In the genomic region with DNA sequence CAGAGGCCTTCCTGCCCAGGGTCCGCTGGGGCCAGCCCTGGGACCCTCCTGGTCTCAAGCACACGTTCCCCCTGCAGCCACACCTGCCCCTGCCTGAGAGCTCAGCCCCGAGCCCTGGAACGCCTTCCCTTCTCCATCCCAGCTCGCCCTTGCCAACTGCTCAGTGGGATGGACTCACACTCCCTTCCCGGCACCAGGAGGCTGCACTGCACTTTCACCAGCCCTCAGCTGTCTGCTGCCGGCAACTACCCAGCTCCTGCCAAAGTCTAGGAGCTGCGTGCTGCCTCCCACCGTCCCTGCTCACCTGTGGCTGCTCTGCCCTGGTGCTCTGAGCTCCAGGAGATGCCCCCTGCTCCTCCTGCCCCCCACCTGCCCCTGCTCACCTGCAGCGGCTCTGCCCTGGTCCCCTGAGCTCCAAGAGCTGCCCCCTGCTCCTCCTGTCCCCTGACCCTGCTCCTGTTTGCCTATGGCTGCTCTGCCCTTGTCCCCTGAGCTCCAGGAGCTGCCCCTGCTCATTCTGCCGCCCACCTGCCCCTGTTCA, we compare ENCODE assay signal across 6 cellular contexts.
DNase-seq lines count a peak whose midpoint lies in the region; ATAC-seq and TF ChIP-seq lines count a peak whose summit lies in the region.
"Not testable (repeated sequence)": the region's sequence is repeated elsewhere in the genome, so short reads cannot be mapped to it uniquely, and the experiment has no call there.

No MANE protein-coding gene starts in this region.

- H3K9me3 Mint-ChIP-seq in naive B cell; stimulated activated naive B cell treated with anti-CD40 and anti-IgM and Interleukin-4, amounts not matched to agents 10 μg/mL and 1 μg/mL and 100 μg/mL, for 72 hours: not testable (repeated sequence)

- H3K36me3 ChIP-seq in GM06990 (ENCODE audit: control insufficient read depth, insufficient read depth, low read length); MM.1S (replicated peaks; ENCODE audit: insufficient read depth, low read length); SU-DHL-6 (ENCODE audit: low read length): not testable (repeated sequence)

- not testable (repeated sequence) for H4K20me1 ChIP-seq in MM.1S (ENCODE audit: insufficient read depth, low read length); SU-DHL-6 (ENCODE audit: low read depth, low read length)

- peak overlapping the region in 5 of 6 donors; percentile 76 to 98 (median 88) for H3K27ac Mint-ChIP-seq in naive B cell
- peak overlapping the region; percentile 99 for H3K27ac Mint-ChIP-seq in stimulated activated naive B cell treated with anti-CD40 and anti-IgM and Interleukin-4, amounts not matched to agents 10 μg/mL and 1 μg/mL and 100 μg/mL, for 72 hours

- not testable (repeated sequence) for H3F3A ChIP-seq in MM.1S (ENCODE audit: insufficient read depth, low read length); SU-DHL-6 (ENCODE audit: insufficient read depth)

- peak overlapping the region; percentile 52; the same call in 1 of the 2 replicates for H3K27ac ChIP-seq in MM.1S (ENCODE audit: low read length)
- H3K27ac ChIP-seq in SU-DHL-6 (ENCODE audit: low read depth, low read length), result peak overlapping the region; percentile 97

- H3K9me3 ChIP-seq in MM.1S (replicated peaks; ENCODE audit: insufficient read depth, low read length); SU-DHL-6 (ENCODE audit: insufficient read depth, low read length): not testable (repeated sequence)

- H3K4me3 ChIP-seq in GM06990 (replicated peaks; ENCODE audit: low read depth, low read length), result peak overlapping the region; percentile 50
- not testable (repeated sequence) for H3K4me3 ChIP-seq in MM.1S (ENCODE audit: low read length); SU-DHL-6 (ENCODE audit: insufficient read depth, low read length, poor library complexity, severe bottlenecking)

- not testable (repeated sequence) for H2AFZ ChIP-seq in MM.1S (ENCODE audit: low read length); SU-DHL-6 (ENCODE audit: low read depth, low read length, severe bottlenecking)

- H3K4me1 Mint-ChIP-seq in naive B cell, result peaks cover 54 to 59% (median 58%) of the 10 kb centered on the region in 3 donors
- peaks cover 61 to 84% of the 10 kb centered on the region in 2 donors for H3K4me1 Mint-ChIP-seq in stimulated activated naive B cell treated with anti-CD40 and anti-IgM and Interleukin-4, amounts not matched to agents 10 μg/mL and 1 μg/mL and 100 μg/mL, for 72 hours

- H3K4me3 Mint-ChIP-seq in naive B cell, result peak overlapping the region; percentile 62 to 98 (median 93)
- H3K4me3 Mint-ChIP-seq in stimulated activated naive B cell treated with anti-CD40 and anti-IgM and Interleukin-4, amounts not matched to agents 10 μg/mL and 1 μg/mL and 100 μg/mL, for 72 hours, result peak overlapping the region; percentile 96

- not testable (repeated sequence) for H3K27me3 Mint-ChIP-seq in naive B cell
- H3K27me3 Mint-ChIP-seq in stimulated activated naive B cell treated with anti-CD40 and anti-IgM and Interleukin-4, amounts not matched to agents 10 μg/mL and 1 μg/mL and 100 μg/mL, for 72 hours, result peaks cover 14 to 33% of the 10 kb centered on the region in 2 donors

- H3K4me2 ChIP-seq in MM.1S (ENCODE audit: low read depth, low read length); SU-DHL-6 (ENCODE audit: low read depth, low read length, poor library complexity, severe bottlenecking): not testable (repeated sequence)

- not testable (repeated sequence) for H3K79me2 ChIP-seq in MM.1S (ENCODE audit: low read length)
- peaks cover 19% of the 10 kb centered on the region for H3K79me2 ChIP-seq in SU-DHL-6 (ENCODE audit: insufficient read depth, low read length)

- H3K27me3 ChIP-seq in GM06990 (replicated peaks; ENCODE audit: control insufficient read depth, insufficient read depth, low read length); MM.1S (replicated peaks; ENCODE audit: insufficient read depth, low read length); SU-DHL-6 (ENCODE audit: low read length): not testable (repeated sequence)

- H3K36me3 Mint-ChIP-seq in naive B cell, result peaks cover under 1 to 17% of the 10 kb centered on the region in 2 donors
- H3K36me3 Mint-ChIP-seq in stimulated activated naive B cell treated with anti-CD40 and anti-IgM and Interleukin-4, amounts not matched to agents 10 μg/mL and 1 μg/mL and 100 μg/mL, for 72 hours, result peaks cover 71 to 82% of the 10 kb centered on the region in 2 donors

- H3K9me2 ChIP-seq in MM.1S (replicated peaks; ENCODE audit: insufficient read depth, low read length); SU-DHL-6 (replicated peaks; ENCODE audit: insufficient read depth, low read length): not testable (repeated sequence)

- TF ChIP-seq CTCF in GM06990 (IDR thresholded peaks at IDR 0.05; ENCODE audit: insufficient read depth, low read length, poor library complexity, severe bottlenecking); MM.1S (IDR thresholded peaks at IDR 0.05; ENCODE audit: low read length); SU-DHL-6 (IDR thresholded peaks at IDR 0.05; ENCODE audit: insufficient read depth, low read length, poor library complexity, severe bottlenecking): not testable (repeated sequence)

- DNase-seq in GM06990 (ENCODE audit: extremely low read depth, insufficient read length), result peak; percentile 13
- DNase-seq in MM.1S; left lobe of liver (ENCODE audit: low spot score); naive B cell; stimulated activated naive B cell treated with anti-CD40 and anti-IgM and Interleukin-4, amounts not matched to agents 10 μg/mL and 1 μg/mL and 100 μg/mL, for 72 hours: not testable (repeated sequence)

- not testable (repeated sequence) for H3K4me1 ChIP-seq in MM.1S (ENCODE audit: low read length)

- ATAC-seq in left lobe of liver, result peak; percentile 77
- ATAC-seq in naive B cell (ENCODE audit: low read depth in 2 of 2); stimulated activated naive B cell treated with anti-CD40 and anti-IgM and Interleukin-4, amounts not matched to agents 10 μg/mL and 1 μg/mL and 100 μg/mL, for 72 hours (replicated peaks): not testable (repeated sequence)

- H3K9ac ChIP-seq in MM.1S (ENCODE audit: low read length) (peak overlapping the region; percentile 56; the same call in 1 of the 2 replicates), SU-DHL-6 (ENCODE audit: low read length) (peak overlapping the region; percentile 97)
